16 cellular contexts compared by ENCODE assay signal in the genomic region with DNA sequence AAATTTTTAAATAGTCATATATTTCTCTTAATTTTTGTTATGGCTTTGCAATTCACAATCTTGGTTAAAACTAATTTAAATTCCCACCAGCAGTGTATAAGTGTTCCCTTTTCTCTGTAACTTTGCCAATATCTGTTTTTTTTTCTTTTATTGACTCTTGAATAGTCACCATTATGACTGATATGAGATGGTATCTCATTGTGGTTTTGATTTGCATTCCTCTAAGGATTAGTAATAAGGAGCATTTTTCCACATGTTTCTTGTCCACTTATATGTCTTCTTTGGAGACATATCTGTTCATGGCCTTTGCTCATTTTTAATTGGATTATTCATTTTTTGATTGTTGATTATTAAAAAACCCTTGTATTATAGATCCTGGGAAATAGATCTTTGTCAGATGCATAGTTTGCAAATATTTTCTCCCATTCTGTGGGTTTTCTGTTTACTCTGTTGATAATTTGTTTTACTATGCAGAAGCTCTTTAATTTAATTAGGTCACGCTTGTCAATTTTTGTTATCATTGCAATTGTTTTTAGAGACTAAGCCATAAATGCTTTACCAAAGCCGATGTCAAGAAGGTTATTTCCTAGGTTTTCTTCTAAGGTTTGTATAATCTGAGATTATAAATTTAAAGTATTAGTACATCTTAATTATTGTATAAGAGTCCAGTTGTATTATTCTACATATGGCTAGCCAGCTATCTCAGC.
DNase-seq lines count a peak whose midpoint lies in the region; ATAC-seq and TF ChIP-seq lines count a peak whose summit lies in the region.
"Had no signal": no experiment of that assay in that cellular context is flagged by ENCODE, and none has a peak within 500 bp of the region (broad histone marks: within the 10 kb centered on the region; RNA-seq: fewer than 3 reads in every experiment).

No MANE protein-coding gene starts in this region.

- DNase-seq in AG04450 (ENCODE audit: low read depth, low spot score) (peak; percentile 3), HT-29 (ENCODE audit: low spot score) (peak; percentile 56), amniotic epithelial cell (ENCODE audit: low read depth) (peak; percentile 72), foreskin keratinocyte (peak; percentile 81 to 92), pons (ENCODE audit: low spot score) (no peak), MV-4-11 (lab: John Stamatoyannopoulos, UW) (no peak), NCI-H774 (lab: John Stamatoyannopoulos, UW) (no peak)
- no peak for DNase-seq in stimulated activated CD4-positive, alpha-beta T cell treated with anti-CD3 and anti-CD28 coated beads, Interleukin-12 subunit alpha, Interleukin-12 subunit beta, amount 100 ng/mL, for 4 hours
- DNase-seq: dorsolateral prefrontal cortex; NCI-H1417; NCI-H524; SIG-M5; stimulated activated CD4-positive, alpha-beta T cell treated with anti-CD3 and anti-CD28 coated beads, Interleukin-2, amount 100 ng/mL, for 24 hours; uterus had no signal

- CTCF ChIA-PET in AG04450 (lab: Charles Lee) = no interaction called here

- no peak overlapping the region for H3K27ac ChIP-seq in AG04450 (ENCODE audit: low read depth, low read length)
- peak overlapping the region; percentile 61 for H3K27ac ChIP-seq in foreskin keratinocyte
- H3K27ac ChIP-seq: dorsolateral prefrontal cortex, parathyroid adenoma, uterus had no signal

- TF ChIP-seq CTCF in AG04450 (IDR thresholded peaks at IDR 0.05; ENCODE audit: low read depth, low read length) (no peak), foreskin keratinocyte (conservative IDR thresholded peaks at IDR 0.05) (no peak)

- H3K4me1 ChIP-seq in foreskin keratinocyte = peaks cover 20% of the 10 kb centered on the region
- H3K4me1 ChIP-seq: parathyroid adenoma, uterus had no signal

- POLR2A ChIA-PET in AG04450 (lab: Yijun Ruan, JAX) = no interaction called here

- no peaks in the 10 kb centered on the region for H3K9me3 ChIP-seq in AG04450 (ENCODE audit: control insufficient read depth, insufficient read depth, low read length)
- H3K9me3 ChIP-seq: uterus had no signal

- peak; percentile 98 for ATAC-seq in foreskin keratinocyte
- ATAC-seq: HepG2 had no signal

- no peak overlapping the region for H3K4me3 ChIP-seq in AG04450 (ENCODE audit: low read depth, low read length)
- H3K4me3 ChIP-seq: dorsolateral prefrontal cortex, uterus had no signal

- H3K27me3 ChIP-seq in AG04450 (ENCODE audit: control insufficient read depth, insufficient read depth, low read length) = no peaks in the 10 kb centered on the region
- H3K27me3 ChIP-seq in foreskin keratinocyte = no peaks in the 10 kb centered on the region
- H3K27me3 ChIP-seq: dorsolateral prefrontal cortex, uterus had no signal

Comparison
In these comparisons a context has a peak if more than half of its experiments do, and no peak if none do; other contexts are left out.
1. DNase-seq: peak in AG04450 (single experiment), HT-29 (single experiment), amniotic epithelial cell (single experiment) and foreskin keratinocyte (2 of 2); none in pons (single experiment), stimulated activated CD4-positive, alpha-beta T cell treated with anti-CD3 and anti-CD28 coated beads, Interleukin-12 subunit alpha, Interleukin-12 subunit beta, amount 100 ng/mL, for 4 hours (single experiment), MV-4-11 (single experiment) and NCI-H774 (single experiment).